In the genomic region with DNA sequence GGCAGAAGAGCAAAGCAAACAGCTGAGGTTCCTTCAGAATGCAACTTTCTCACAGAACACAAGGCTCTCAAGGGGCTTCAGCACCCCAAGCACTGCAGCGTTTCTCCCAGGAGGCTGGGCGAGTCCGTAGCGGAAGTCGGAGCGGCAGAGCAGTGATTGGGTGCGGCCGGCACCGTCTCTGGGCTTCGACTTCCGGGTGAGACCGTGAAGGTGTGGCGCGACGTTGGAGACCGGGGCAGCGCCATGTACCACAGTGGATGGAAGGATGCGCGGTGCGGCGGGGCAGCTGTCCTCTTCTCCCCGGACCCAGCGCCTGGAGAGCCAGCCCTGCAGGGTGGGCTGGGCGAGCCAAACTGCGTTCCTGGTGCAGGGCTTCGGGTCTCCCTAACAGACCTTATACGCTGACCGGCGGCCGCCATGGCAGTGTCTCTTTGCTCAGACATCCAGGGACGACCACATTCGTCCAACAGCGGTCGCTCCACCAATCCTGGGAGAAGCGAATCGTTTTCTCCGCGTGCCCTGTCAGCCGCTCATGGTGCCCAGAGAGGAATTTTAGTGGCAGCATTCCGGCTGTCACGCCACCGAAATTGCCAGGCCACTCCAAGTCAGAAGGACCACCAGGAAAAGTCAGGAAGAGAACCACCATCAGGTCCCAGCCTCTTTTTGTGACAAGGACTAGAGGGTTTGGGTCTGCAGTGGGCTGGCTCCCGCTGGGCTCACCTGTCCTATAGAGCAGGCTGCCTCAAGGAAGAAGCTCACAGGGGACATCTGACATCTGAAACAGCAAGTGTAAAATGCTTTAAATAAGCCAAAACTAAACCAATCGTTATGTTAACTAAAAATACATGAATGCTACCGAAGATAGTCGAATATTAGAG, we compare ENCODE assay signal across 8 cellular contexts. TPM values are rescaled to one million over a fixed set of nuclear protein-coding genes. Genes with fewer than 3 reads are reported as not detected.
DNase-seq lines count a peak whose midpoint lies in the region; ATAC-seq and TF ChIP-seq lines count a peak whose summit lies in the region.

No MANE protein-coding gene starts in this region.

- 0 out of 2 replicates have a peak, but pooled peaks cover 5% of the 10 kb centered on the region for H3K36me3 ChIP-seq in RWPE2 (ENCODE audit: low read depth)
- no peaks in the 10 kb centered on the region for H3K36me3 ChIP-seq in ovary
- H3K36me3 ChIP-seq in thoracic aorta: no peaks in the 10 kb centered on the region

- peaks cover 14% of the 10 kb centered on the region for H3K4me1 Mint-ChIP-seq in activated naive CD4-positive, alpha-beta T cell treated with anti-CD3 and anti-CD28 coated beads for 36 hours (ENCODE audit: low read depth)

- H3K4me3 ChIP-seq in RWPE2 (ENCODE audit: severe bottlenecking) (peak overlapping the region; percentile 44), ovary (peak overlapping the region; percentile 47), thoracic aorta (peak overlapping the region; percentile 91)

- TF ChIP-seq POLR2A in ovary (IDR thresholded peaks at IDR 0.05): no peak

- H3K27me3 Mint-ChIP-seq in activated naive CD4-positive, alpha-beta T cell treated with anti-CD3 and anti-CD28 coated beads for 36 hours (ENCODE audit: low read depth): peaks cover 3% of the 10 kb centered on the region

- H3K27ac ChIP-seq in RWPE2 (ENCODE audit: poor library complexity, severe bottlenecking) (peak overlapping the region; percentile 21), ovary (peak overlapping the region in 1 of 2 donors; percentile 16), thoracic aorta (peak overlapping the region in 1 of 2 donors; percentile 8)

- no peak for TF ChIP-seq EP300 in ovary (IDR thresholded peaks at IDR 0.05)

- CTCF ChIA-PET in activated naive CD4-positive, alpha-beta T cell treated with anti-CD3 and anti-CD28 coated beads for 36 hours (lab: Charles Lee): interaction anchor here (1.3 kb wide), 1 partner anchor 20 kb away, joined by 5 read pairs; the partner anchor contains the start of gene TRIM61

- WGBS in ovary, 3 donors: 3 to 7% (median 5%) methylated on average over 37 to 46 of the region's 46 CpGs

- intact Hi-C loops in activated naive CD4-positive, alpha-beta T cell treated with anti-CD3 and anti-CD28 coated beads for 36 hours (cut with micrococcal nuclease): loop anchor here (1.0 to 10.0 kb wide), 4 partner anchors 20 to 1462 kb away; partner anchors contain the start of genes TMA16, TMEM192 and TRIM61
- intact Hi-C loops in ovary (cut with DNase I): no loop called here

- peak; percentile 100 for ATAC-seq in HG03460 (IDR thresholded peaks at IDR 0.05; ENCODE audit: unreplicated experiment)
- ATAC-seq in RWPE2 (ENCODE audit: low read depth): peak; percentile 97
- ATAC-seq in thoracic aorta (ENCODE audit: insufficient number of reproducible peaks, low FRiP score, low read depth): peak; percentile 77

- peaks cover 9% of the 10 kb centered on the region for H3K36me3 Mint-ChIP-seq in activated naive CD4-positive, alpha-beta T cell treated with anti-CD3 and anti-CD28 coated beads for 36 hours (ENCODE audit: low read depth)

- H3K4me3 Mint-ChIP-seq in activated naive CD4-positive, alpha-beta T cell treated with anti-CD3 and anti-CD28 coated beads for 36 hours: peak overlapping the region; percentile 90

- H3K4me1 ChIP-seq in RWPE2 (ENCODE audit: insufficient read depth, poor library complexity, severe bottlenecking) (peaks cover 18% of the 10 kb centered on the region), ovary (ENCODE audit: insufficient read depth) (no peaks in the 10 kb centered on the region), thoracic aorta (ENCODE audit: control insufficient read depth in 1 of 2, low read depth in 2 of 2) (peaks cover 3 to 10% of the 10 kb centered on the region in 2 donors)

- H3K27ac Mint-ChIP-seq in activated naive CD4-positive, alpha-beta T cell treated with anti-CD3 and anti-CD28 coated beads for 36 hours: peak overlapping the region; percentile 37

- TF ChIP-seq CTCF in RWPE2 (IDR thresholded peaks at IDR 0.05; ENCODE audit: poor library complexity, severe bottlenecking) (no peak), ovary (IDR thresholded peaks at IDR 0.05) (no peak), thoracic aorta (IDR thresholded peaks at IDR 0.05) (no peak)

- H3K27me3 ChIP-seq in RWPE2 (ENCODE audit: insufficient read depth, poor library complexity, severe bottlenecking): no peaks in the 10 kb centered on the region
- no peaks in the 10 kb centered on the region for H3K27me3 ChIP-seq in ovary
- H3K27me3 ChIP-seq in thoracic aorta (replicated peaks; ENCODE audit: insufficient read depth): no peaks in the 10 kb centered on the region

- peaks cover 8% of the 10 kb centered on the region for H3K9me3 Mint-ChIP-seq in activated naive CD4-positive, alpha-beta T cell treated with anti-CD3 and anti-CD28 coated beads for 36 hours

- H3K9me3 ChIP-seq in RWPE2 (ENCODE audit: severe bottlenecking): no peaks in the 10 kb centered on the region
- H3K9me3 ChIP-seq in ovary: no peaks in the 10 kb centered on the region
- no peaks in the 10 kb centered on the region for H3K9me3 ChIP-seq in thoracic aorta

- peak; percentile 92 for DNase-seq in Ammon's horn (ENCODE audit: low spot score)
- peak; percentile 59 for DNase-seq in GM19240 (ENCODE audit: insufficient read length, low spot score)
- DNase-seq in RWPE2 (ENCODE audit: low spot score): peak; percentile 83
- DNase-seq in activated naive CD4-positive, alpha-beta T cell treated with anti-CD3 and anti-CD28 coated beads for 36 hours: peak; percentile 89
- peak; percentile 82 for DNase-seq in glomerular visceral epithelial cell (ENCODE audit: extremely low spot score)
- peak; percentile 45 to 78 (median 63) for DNase-seq in ovary
- no peak for DNase-seq in thoracic aorta (ENCODE audit: low spot score)

RNA-seq across cellular contexts. Expression of gene TRIM61, which starts 20.5 kb away (rescaled TPM):
- total RNA-seq in activated naive CD4-positive, alpha-beta T cell treated with anti-CD3 and anti-CD28 coated beads for 36 hours: under 1 TPM; 0.67 to 0.84 TPM
- total RNA-seq in ovary: 1 to 10 TPM in 5 of 7 donors, under 1 TPM in 2; 0.36 to 3.4 (median 1.8) TPM
- 1 to 10 TPM; 1.5 to 1.9 TPM for polyA plus RNA-seq in ovary
- total RNA-seq in thoracic aorta: under 1 TPM in 1 of 2 donors, not detected in 1; 0.95 TPM
